In the genomic region with DNA sequence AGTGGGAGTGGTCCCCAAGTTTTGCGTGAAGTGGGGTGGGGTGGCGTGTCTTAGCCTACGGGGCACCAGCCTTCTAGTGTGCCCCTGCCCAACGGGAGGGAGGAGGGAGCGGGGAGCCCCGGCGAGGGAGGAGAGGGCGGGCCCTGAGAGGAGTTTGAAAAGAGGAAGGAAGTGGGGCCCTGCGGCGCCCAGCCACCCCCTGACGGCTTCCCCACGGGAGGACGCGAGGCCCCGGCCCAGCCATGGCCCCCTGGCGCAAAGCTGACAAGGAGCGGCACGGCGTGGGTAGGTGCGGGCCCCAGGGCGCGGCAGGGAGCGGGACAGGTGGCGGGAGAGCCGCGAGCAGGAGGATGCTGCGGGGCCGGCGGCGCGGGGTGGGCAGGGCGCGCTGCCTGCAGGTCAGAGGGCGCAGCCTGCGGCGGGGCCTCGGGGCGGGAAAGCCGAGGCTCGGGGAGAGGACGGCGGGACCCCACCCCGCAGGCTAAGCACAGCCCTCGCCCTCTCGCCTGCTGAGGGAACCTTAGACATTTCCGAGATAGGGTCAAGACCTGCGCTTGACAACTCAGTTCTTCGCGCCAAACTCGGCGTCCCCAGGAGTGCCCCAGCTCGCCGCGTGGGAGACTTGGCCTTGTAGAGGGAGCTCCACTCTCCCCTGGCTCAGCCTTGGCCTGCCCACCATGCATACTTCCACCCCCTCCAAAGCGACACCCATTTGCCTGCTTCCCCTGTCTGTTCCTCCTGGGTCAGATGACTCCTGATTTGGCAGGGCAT, we compare ENCODE assay signal across 9 cellular contexts. TPM values are rescaled to one million over a fixed set of nuclear protein-coding genes. Genes with fewer than 3 reads are reported as not detected.
DNase-seq lines count a peak whose midpoint lies in the region; ATAC-seq, FAIRE-seq and TF ChIP-seq lines count a peak whose summit lies in the region.
"Had no signal": no experiment of that assay in that cellular context is flagged by ENCODE, and none has a peak within 500 bp of the region (broad histone marks: within the 10 kb centered on the region; RNA-seq: fewer than 3 reads in every experiment).

Gene DOCK2 (plus strand): TSS at position 191 of the 771 bp plus-strand sequence. CDS start 52 bp downstream, at position 243.

- ATAC-seq in GM18867 (IDR thresholded peaks at IDR 0.05; ENCODE audit: unreplicated experiment), result peak; percentile 92
- ATAC-seq in HG03045 (IDR thresholded peaks at IDR 0.05; ENCODE audit: unreplicated experiment), result peak; percentile 93
- peak; percentile 76 for ATAC-seq in left lobe of liver

- intact Hi-C loops in ascending aorta (cut with DNase I), result no loop called here

- peak within 1 kb of the TSS; percentile 95 for H3K4me3 Mint-ChIP-seq in T-helper 1 cell treated with Interleukin-12 subunit alpha and Interleukin-12 subunit beta and Interleukin-4 antibody, amounts not matched to agents 30 μg/mL and 1 μg/mL, for 36 hours

- peak within 1 kb of the TSS in 1 of 2 donors; percentile 55 for H3K27ac ChIP-seq in ascending aorta
- H3K27ac ChIP-seq: epithelial cell of prostate had no signal

- DNase-seq in ascending aorta (ENCODE audit: low spot score in 2 of 2) (peak in 1 of 2 donors; percentile 72), left lobe of liver (ENCODE audit: low spot score) (peak; percentile 53), RCC 7860 (ENCODE audit: low spot score) (no peak), DMS114 treated with DMSO at 0.1 percent for 48 hours (lab: John Stamatoyannopoulos, UW; ENCODE audit: unreplicated experiment) (no peak)
- peak; percentile 35 to 62 (median 51) for DNase-seq in stimulated activated CD4-positive, alpha-beta T cell treated with anti-CD3 and anti-CD28 coated beads, TNF-alpha, amount 100 ng/mL, for 48 hours (ENCODE audit: low read depth in 3 of 3)

- no peaks in the 10 kb centered on the region for H3K9me3 ChIP-seq in ascending aorta

- H3K4me3 ChIP-seq in ascending aorta, result peak within 1 kb of the TSS; percentile 46 to 65

- no peaks in the 10 kb centered on the region for H3K4me1 ChIP-seq in ascending aorta

- no peak for TF ChIP-seq CTCF in ascending aorta (IDR thresholded peaks at IDR 0.05)

- H3K9me3 Mint-ChIP-seq in T-helper 1 cell treated with Interleukin-12 subunit alpha and Interleukin-12 subunit beta and Interleukin-4 antibody, amounts not matched to agents 30 μg/mL and 1 μg/mL, for 36 hours, result peaks cover 20% of the 10 kb centered on the region

- peaks cover 43% of the 10 kb centered on the region for H3K4me1 Mint-ChIP-seq in T-helper 1 cell treated with Interleukin-12 subunit alpha and Interleukin-12 subunit beta and Interleukin-4 antibody, amounts not matched to agents 30 μg/mL and 1 μg/mL, for 36 hours (ENCODE audit: low read depth)

- H3K27ac Mint-ChIP-seq in T-helper 1 cell treated with Interleukin-12 subunit alpha and Interleukin-12 subunit beta and Interleukin-4 antibody, amounts not matched to agents 30 μg/mL and 1 μg/mL, for 36 hours, result peak within 1 kb of the TSS; percentile 97

- FAIRE-seq in RCC 7860 (lab: Jason Lieb, UNC), result no peak

- H3K27me3 ChIP-seq in ascending aorta, result peaks cover 17% of the 10 kb centered on the region

- H3K27me3 Mint-ChIP-seq in T-helper 1 cell treated with Interleukin-12 subunit alpha and Interleukin-12 subunit beta and Interleukin-4 antibody, amounts not matched to agents 30 μg/mL and 1 μg/mL, for 36 hours (ENCODE audit: low read depth), result peaks cover 12% of the 10 kb centered on the region

- peaks cover 38% of the 10 kb centered on the region for H3K36me3 Mint-ChIP-seq in T-helper 1 cell treated with Interleukin-12 subunit alpha and Interleukin-12 subunit beta and Interleukin-4 antibody, amounts not matched to agents 30 μg/mL and 1 μg/mL, for 36 hours (ENCODE audit: low read depth)

- H3K36me3 ChIP-seq in ascending aorta, result no peaks in the 10 kb centered on the region

RNA-seq across cellular contexts. Expression of gene DOCK2, which starts in this region (rescaled TPM):
- total RNA-seq in ascending aorta, result 33.1 TPM
- total RNA-seq in left lobe of liver, result 4.1 TPM

Comparison
In these comparisons a context has a peak if more than half of its experiments do, and no peak if none do; other contexts are left out.
1. DNase-seq: peak in left lobe of liver (single experiment) and stimulated activated CD4-positive, alpha-beta T cell treated with anti-CD3 and anti-CD28 coated beads, TNF-alpha, amount 100 ng/mL, for 48 hours (3 of 3); none in RCC 7860 (single experiment) and DMS114 treated with DMSO at 0.1 percent for 48 hours (single experiment).
2. Peak in every context shown above with its lines, with median percentiles within 50 percentile points of each other: ATAC-seq.